10 cellular contexts compared by ENCODE assay signal in the genomic region with DNA sequence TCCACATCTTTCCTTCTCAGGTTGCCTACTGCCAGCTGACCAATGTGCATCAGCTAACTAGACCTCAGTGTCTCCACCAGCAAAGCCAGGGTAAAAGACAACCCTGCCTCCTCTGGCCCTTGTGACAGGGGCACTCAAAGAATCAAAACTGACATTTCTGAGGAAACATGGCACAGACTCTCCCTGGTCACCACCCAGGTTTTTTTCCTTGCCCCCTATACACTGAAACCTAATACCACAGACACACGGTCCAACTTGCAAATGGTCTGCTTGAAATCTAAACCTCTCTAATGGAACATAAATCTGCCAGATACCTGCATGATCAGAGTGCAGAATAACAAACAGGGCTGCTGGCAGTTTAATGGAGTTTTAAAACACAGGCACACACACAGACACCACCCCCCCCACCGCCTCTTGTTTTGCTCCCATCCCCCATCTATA. TPM values are rescaled to one million over a fixed set of nuclear protein-coding genes. Genes with fewer than 3 reads are reported as not detected.
DNase-seq lines count a peak whose midpoint lies in the region; ATAC-seq, FAIRE-seq and TF ChIP-seq lines count a peak whose summit lies in the region.
"Had no signal": no experiment of that assay in that cellular context is flagged by ENCODE, and none has a peak within 500 bp of the region (broad histone marks: within the 10 kb centered on the region; RNA-seq: fewer than 3 reads in every experiment).

No MANE protein-coding gene starts in this region.

- ATAC-seq in stimulated activated effector memory CD8-positive, alpha-beta T cell treated with anti-CD3 and anti-CD28 coated beads, Interleukin-12 subunit alpha, Interleukin-12 subunit beta, amount 100 ng/mL, for 72 hours: no peak
- ATAC-seq in GM18520 (IDR thresholded peaks at IDR 0.05; ENCODE audit: unreplicated experiment) (no peak), HG02571 (IDR thresholded peaks at IDR 0.05; ENCODE audit: unreplicated experiment) (no peak)

- H3K9ac ChIP-seq in endodermal cell (ENCODE audit: extremely low read depth, low read length, poor library complexity, severe bottlenecking): no peak overlapping the region

- no peak for TF ChIP-seq CTCF in endodermal cell (conservative IDR thresholded peaks at IDR 0.05)

- H3K27me3 Mint-ChIP-seq in activated CD4-positive, alpha-beta T cell treated with anti-CD3 and anti-CD28 coated beads, Interleukin-2, amount 10 ng/mL, durations not matched to agents 7 days and 5 days: no peaks in the 10 kb centered on the region
- no peaks in the 10 kb centered on the region for H3K27me3 Mint-ChIP-seq in endodermal cell (ENCODE audit: insufficient read depth)

- H3K27ac Mint-ChIP-seq in activated CD4-positive, alpha-beta T cell treated with anti-CD3 and anti-CD28 coated beads, Interleukin-2, amount 10 ng/mL, durations not matched to agents 7 days and 5 days: peak overlapping the region; percentile 7
- peak overlapping the region; percentile 2 for H3K27ac Mint-ChIP-seq in endodermal cell
- peak overlapping the region; percentile 86 for H3K27ac Mint-ChIP-seq in stimulated activated effector memory CD8-positive, alpha-beta T cell treated with anti-CD3 and anti-CD28 coated beads, Interleukin-12 subunit alpha, Interleukin-12 subunit beta, amount 100 ng/mL, for 72 hours

- no peaks in the 10 kb centered on the region for H3K4me1 ChIP-seq in endodermal cell (ENCODE audit: control insufficient read depth, insufficient read depth, low read length)

- H3K9me3 ChIP-seq in endodermal cell (ENCODE audit: control insufficient read depth, low read length): no peaks in the 10 kb centered on the region
- H3K9me3 ChIP-seq: thoracic aorta had no signal

- no peaks in the 10 kb centered on the region for H3K9me3 Mint-ChIP-seq in activated CD4-positive, alpha-beta T cell treated with anti-CD3 and anti-CD28 coated beads, Interleukin-2, amount 10 ng/mL, durations not matched to agents 7 days and 5 days
- no peaks in the 10 kb centered on the region for H3K9me3 Mint-ChIP-seq in endodermal cell
- H3K9me3 Mint-ChIP-seq in stimulated activated effector memory CD8-positive, alpha-beta T cell treated with anti-CD3 and anti-CD28 coated beads, Interleukin-12 subunit alpha, Interleukin-12 subunit beta, amount 100 ng/mL, for 72 hours: no peaks in the 10 kb centered on the region

- peaks cover 26% of the 10 kb centered on the region for H3K36me3 Mint-ChIP-seq in activated CD4-positive, alpha-beta T cell treated with anti-CD3 and anti-CD28 coated beads, Interleukin-2, amount 10 ng/mL, durations not matched to agents 7 days and 5 days (ENCODE audit: low read depth)
- no peaks in the 10 kb centered on the region for H3K36me3 Mint-ChIP-seq in endodermal cell (ENCODE audit: low read depth)
- H3K36me3 Mint-ChIP-seq in stimulated activated effector memory CD8-positive, alpha-beta T cell treated with anti-CD3 and anti-CD28 coated beads, Interleukin-12 subunit alpha, Interleukin-12 subunit beta, amount 100 ng/mL, for 72 hours: peaks cover 64% of the 10 kb centered on the region

- peaks cover 19% of the 10 kb centered on the region for H3K4me1 Mint-ChIP-seq in activated CD4-positive, alpha-beta T cell treated with anti-CD3 and anti-CD28 coated beads, Interleukin-2, amount 10 ng/mL, durations not matched to agents 7 days and 5 days
- H3K4me1 Mint-ChIP-seq in endodermal cell: peaks cover 4% of the 10 kb centered on the region
- peaks cover 25% of the 10 kb centered on the region for H3K4me1 Mint-ChIP-seq in stimulated activated effector memory CD8-positive, alpha-beta T cell treated with anti-CD3 and anti-CD28 coated beads, Interleukin-12 subunit alpha, Interleukin-12 subunit beta, amount 100 ng/mL, for 72 hours

- DNase-seq in activated CD4-positive, alpha-beta T cell treated with anti-CD3 and anti-CD28 coated beads, Interleukin-2, amount 10 ng/mL, durations not matched to agents 7 days and 5 days: no peak
- no peak for DNase-seq in activated CD4-positive, alpha-beta T cell treated with anti-CD3 and anti-CD28 coated beads for 48 hours
- DNase-seq in NCI-H2171 (lab: John Stamatoyannopoulos, UW) (peak; percentile 69), endodermal cell (no peak), urothelium cell line (ENCODE audit: low spot score) (no peak)
- DNase-seq in stimulated activated effector memory CD8-positive, alpha-beta T cell treated with anti-CD3 and anti-CD28 coated beads, Interleukin-12 subunit alpha, Interleukin-12 subunit beta, amount 100 ng/mL, for 72 hours (ENCODE audit: low spot score in 2 of 2): no peak
- DNase-seq: RPMI8226 had no signal

- no peaks in the 10 kb centered on the region for H3K36me3 ChIP-seq in endodermal cell (ENCODE audit: control insufficient read depth, insufficient read depth, low read length)
- H3K36me3 ChIP-seq: thoracic aorta had no signal

- POLR2A ChIA-PET in activated CD4-positive, alpha-beta T cell treated with anti-CD3 and anti-CD28 coated beads, Interleukin-2, amount 10 ng/mL, durations not matched to agents 7 days and 5 days (lab: Charles Lee): no interaction called here

- H3K4me3 Mint-ChIP-seq in activated CD4-positive, alpha-beta T cell treated with anti-CD3 and anti-CD28 coated beads, Interleukin-2, amount 10 ng/mL, durations not matched to agents 7 days and 5 days: no peak overlapping the region
- H3K4me3 Mint-ChIP-seq in endodermal cell: no peak overlapping the region
- no peak overlapping the region for H3K4me3 Mint-ChIP-seq in stimulated activated effector memory CD8-positive, alpha-beta T cell treated with anti-CD3 and anti-CD28 coated beads, Interleukin-12 subunit alpha, Interleukin-12 subunit beta, amount 100 ng/mL, for 72 hours

- CTCF ChIA-PET in activated CD4-positive, alpha-beta T cell treated with anti-CD3 and anti-CD28 coated beads, Interleukin-2, amount 10 ng/mL, durations not matched to agents 7 days and 5 days (lab: Charles Lee): interaction anchor here (1.0 to 3.2 kb wide), 5 partner anchors 15 to 138 kb away, joined by 3 to 11 read pairs (median 3); no protein-coding TSS in a partner anchor

- no peak for FAIRE-seq in urothelium cell line (lab: Jason Lieb, UNC)

- no peak overlapping the region for H3K27ac ChIP-seq in endodermal cell (ENCODE audit: low read depth, low read length)

- WGBS in endodermal cell (ENCODE audit: insufficient coverage in 1 of 2, insufficient read length in 1 of 2), 2 experiments: 81 to 88% methylated on average over 1 of the region's 2 CpGs

- H3K4me3 ChIP-seq in endodermal cell (ENCODE audit: low read length): no peak overlapping the region
- H3K4me3 ChIP-seq: thoracic aorta had no signal

- no peaks in the 10 kb centered on the region for H3K27me3 ChIP-seq in endodermal cell (ENCODE audit: control insufficient read depth, insufficient read depth, low read length, poor library complexity, severe bottlenecking)

RNA-seq across cellular contexts. Expression of a gene that starts 19.5 kb away (rescaled TPM):
- total RNA-seq in activated CD4-positive, alpha-beta T cell treated with anti-CD3 and anti-CD28 coated beads, Interleukin-2, amount 10 ng/mL, durations not matched to agents 7 days and 5 days: 1 to 10 TPM; 2.4 to 3.1 TPM
- under 1 TPM; 0.86 to 1.00 TPM for total RNA-seq in endodermal cell
- 6.2 TPM for polyA plus RNA-seq in endodermal cell (2013, experiment 1 of 2)
- 5.3 TPM for polyA plus RNA-seq in endodermal cell (2013, experiment 2 of 2)

RNA-seq across cellular contexts. Expression of a gene that starts 49.3 kb away (rescaled TPM):
- 10 to 100 TPM; 12.3 to 12.8 TPM for total RNA-seq in activated CD4-positive, alpha-beta T cell treated with anti-CD3 and anti-CD28 coated beads, Interleukin-2, amount 10 ng/mL, durations not matched to agents 7 days and 5 days
- total RNA-seq in endodermal cell: 1 to 10 TPM; 2.2 to 2.6 TPM
- polyA plus RNA-seq in endodermal cell (2013, experiment 1 of 2): 36.5 TPM
- 28.4 TPM for polyA plus RNA-seq in endodermal cell (2013, experiment 2 of 2)

RNA-seq across cellular contexts. Expression of a gene that starts 52.7 kb away (rescaled TPM):
- 100 to 1,000 TPM; 107 TPM for total RNA-seq in activated CD4-positive, alpha-beta T cell treated with anti-CD3 and anti-CD28 coated beads, Interleukin-2, amount 10 ng/mL, durations not matched to agents 7 days and 5 days
- 10 to 100 TPM; 45.0 to 61.8 TPM for total RNA-seq in endodermal cell
- polyA plus RNA-seq in endodermal cell (2013, experiment 1 of 2): 47.1 TPM
- 48.9 TPM for polyA plus RNA-seq in endodermal cell (2013, experiment 2 of 2)

Comparison
In these comparisons a context has a peak if more than half of its experiments do, and no peak if none do; other contexts are left out.
1. H3K27ac Mint-ChIP-seq: peak in every context shown above with its lines; median percentile 86 in stimulated activated effector memory CD8-positive, alpha-beta T cell treated with anti-CD3 and anti-CD28 coated beads, Interleukin-12 subunit alpha, Interleukin-12 subunit beta, amount 100 ng/mL, for 72 hours; 7 in activated CD4-positive, alpha-beta T cell treated with anti-CD3 and anti-CD28 coated beads, Interleukin-2, amount 10 ng/mL, durations not matched to agents 7 days and 5 days; 2 in endodermal cell.